21 cellular contexts compared by ENCODE assay signal in genomic region chr5:73094415-73094814, GRCh38. TPM values are rescaled to one million over a fixed set of nuclear protein-coding genes. Genes with fewer than 3 reads are reported as not detected.
DNase-seq lines count a peak whose midpoint lies in the region; ATAC-seq, FAIRE-seq and TF ChIP-seq lines count a peak whose summit lies in the region.
"Had no signal": no experiment of that assay in that cellular context is flagged by ENCODE, and none has a peak within 500 bp of the region (broad histone marks: within the 10 kb centered on the region; RNA-seq: fewer than 3 reads in every experiment).

No MANE protein-coding gene starts in this region.

- TF ChIP-seq CTCF in OCI-LY3 (IDR thresholded peaks at IDR 0.05; ENCODE audit: low read depth, low read length) (no peak), keratinocyte (optimal IDR thresholded peaks at IDR 0.05 in 1 of 3, IDR thresholded peaks at IDR 0.05 in 1 of 3, conservative IDR thresholded peaks at IDR 0.05 in 1 of 3; ENCODE audit: extremely low read depth in 1 of 3, insufficient read depth in 2 of 3, low read length in 3 of 3) (no peak)

- peaks cover 0 to 4% of the 10 kb centered on the region in 2 donors for H3K9me3 Mint-ChIP-seq in activated naive CD4-positive, alpha-beta T cell treated with anti-CD3 and anti-CD28 coated beads, Interleukin-2, amount 50 U/mL, for 72 hours
- peaks cover 0 to 6% of the 10 kb centered on the region in 2 donors for H3K9me3 Mint-ChIP-seq in stimulated activated naive CD8-positive, alpha-beta T cell treated with anti-CD3 and anti-CD28 coated beads, Interleukin-15, amount 100 ng/mL, for 72 hours

- H2AFZ ChIP-seq in OCI-LY3 (ENCODE audit: low read depth, low read length), result no peak overlapping the region
- no peak overlapping the region for H2AFZ ChIP-seq in keratinocyte (ENCODE audit: control insufficient read depth, low read length)

- H3K36me3 ChIP-seq in OCI-LY3 (replicated peaks; ENCODE audit: low read depth, low read length), result peaks cover 21% of the 10 kb centered on the region
- H3K36me3 ChIP-seq in keratinocyte (ENCODE audit: control insufficient read depth in 2 of 2, extremely low read depth in 1 of 2, insufficient read depth in 2 of 2, low read length in 2 of 2), result no peaks in the 10 kb centered on the region
- H3K36me3 ChIP-seq: BE2C had no signal

- peak; percentile 57 for FAIRE-seq in keratinocyte (lab: Jason Lieb, UNC)
- FAIRE-seq: A204.1 had no signal

- H3K4me1 Mint-ChIP-seq in stimulated activated naive CD8-positive, alpha-beta T cell treated with anti-CD3 and anti-CD28 coated beads, Interleukin-15, amount 100 ng/mL, for 72 hours, result no peaks in the 10 kb centered on the region
- H3K4me1 Mint-ChIP-seq: CD4-positive, CD25-positive, alpha-beta regulatory T cell had no signal

- peak; percentile 72 to 80 for ATAC-seq in activated naive CD4-positive, alpha-beta T cell treated with anti-CD3 and anti-CD28 coated beads, Interleukin-2, amount 50 U/mL, for 72 hours
- ATAC-seq in stimulated activated naive CD8-positive, alpha-beta T cell treated with anti-CD3 and anti-CD28 coated beads, Interleukin-15, amount 100 ng/mL, for 72 hours, result peak; percentile 87
- ATAC-seq in GM21619 (IDR thresholded peaks at IDR 0.05; ENCODE audit: unreplicated experiment), result no peak
- ATAC-seq: Right ventricle myocardium inferior had no signal

- no peak overlapping the region for H3K4me3 Mint-ChIP-seq in stimulated activated naive CD8-positive, alpha-beta T cell treated with anti-CD3 and anti-CD28 coated beads, Interleukin-15, amount 100 ng/mL, for 72 hours
- H3K4me3 Mint-ChIP-seq: CD4-positive, CD25-positive, alpha-beta regulatory T cell had no signal

- H3K4me1 ChIP-seq in OCI-LY3 (ENCODE audit: low read length) (peaks cover 49% of the 10 kb centered on the region), keratinocyte (ENCODE audit: control insufficient read depth, extremely low read depth, insufficient read depth, low read length) (peaks cover 10% of the 10 kb centered on the region)
- H3K4me1 ChIP-seq: BE2C had no signal

- peaks cover 2% of the 10 kb centered on the region for H3K9me1 ChIP-seq in keratinocyte (ENCODE audit: control insufficient read depth, extremely low read depth, insufficient read depth, low read length)

- no peaks in the 10 kb centered on the region for H4K20me1 ChIP-seq in OCI-LY3 (ENCODE audit: insufficient read depth, low read length)
- no peaks in the 10 kb centered on the region for H4K20me1 ChIP-seq in keratinocyte (ENCODE audit: control insufficient read depth, extremely low read depth, insufficient read depth, low read length)

- H3K79me2 ChIP-seq in OCI-LY3 (ENCODE audit: low read length) (no peaks in the 10 kb centered on the region), keratinocyte (ENCODE audit: control insufficient read depth, insufficient read depth, low read length) (no peaks in the 10 kb centered on the region)

- peaks cover 16% of the 10 kb centered on the region; the same call in 1 of the 2 replicates for H3K9me3 ChIP-seq in OCI-LY3 (ENCODE audit: insufficient read depth, low read length)
- no peaks in the 10 kb centered on the region for H3K9me3 ChIP-seq in keratinocyte (ENCODE audit: control insufficient read depth, low read depth, low read length)
- H3K9me3 ChIP-seq: BE2C had no signal

- dilution Hi-C loops in keratinocyte (cut with MboI; ENCODE audit: extremely low pct_ligation_motif_present, low sequenced_read_pairs), result no loop called here

- H3K27ac ChIP-seq in OCI-LY3 (ENCODE audit: low read length), result peak overlapping the region; percentile 78
- H3K27ac ChIP-seq in keratinocyte (ENCODE audit: control insufficient read depth, insufficient read depth, low read length), result no peak overlapping the region
- H3K27ac ChIP-seq: KMS-11 had no signal

- H3K27me3 ChIP-seq in OCI-LY3 (ENCODE audit: low read depth, low read length), result no peaks in the 10 kb centered on the region
- H3K27me3 ChIP-seq in keratinocyte (ENCODE audit: control insufficient read depth, extremely low read depth, insufficient read depth, low read length), result no peaks in the 10 kb centered on the region

- H3K4me3 ChIP-seq in OCI-LY3 (ENCODE audit: low read length), result peak overlapping the region; percentile 50
- no peak overlapping the region for H3K4me3 ChIP-seq in keratinocyte (ENCODE audit: control insufficient read depth in 2 of 3, extremely low read depth in 1 of 3, insufficient read depth in 2 of 3, low read depth in 1 of 3, low read length in 3 of 3)

- no peak for DNase-seq in activated naive CD4-positive, alpha-beta T cell treated with anti-CD3 and anti-CD28 coated beads, Interleukin-2, amount 50 U/mL, for 72 hours (ENCODE audit: low spot score in 2 of 2)
- DNase-seq in activated naive CD4-positive, alpha-beta T cell treated with Interleukin-2 at 50 U/mL for 16 hours, result no peak
- DNase-seq in keratinocyte (ENCODE audit: low read depth, low spot score) (no peak), ACHN (no peak)
- DNase-seq in stimulated activated naive CD8-positive, alpha-beta T cell treated with anti-CD3 and anti-CD28 coated beads, Interleukin-15, amount 100 ng/mL, for 72 hours, result no peak
- DNase-seq: BE2C; CD4-positive, CD25-positive, alpha-beta regulatory T cell; DMS79; GOT3; NCI-H1105; NCI-H146; NCI-H2029; NCI-H345; NCI-H524; NCI-H774 had no signal

- in situ Hi-C loops in ACHN (cut with HindIII; ENCODE audit: low pct_ligation_motif_present, low pct_unique_long_range_greater_than_20kb, low sequenced_read_pairs), result no loop called here

- H3K9ac ChIP-seq in OCI-LY3 (ENCODE audit: low read length) (peak overlapping the region; percentile 22; the same call in 1 of the 2 replicates), keratinocyte (ENCODE audit: control insufficient read depth, extremely low read depth, insufficient read depth, low read length) (no peak overlapping the region)
- H3K9ac ChIP-seq: KMS-11 had no signal

- peak overlapping the region; percentile 82 for H3K4me2 ChIP-seq in OCI-LY3 (ENCODE audit: low read length)
- H3K4me2 ChIP-seq in keratinocyte (ENCODE audit: control insufficient read depth, extremely low read depth, insufficient read depth, low read depth, low read length), result peak overlapping the region; percentile 35
- H3K4me2 ChIP-seq: KMS-11 had no signal

- no peaks in the 10 kb centered on the region for H3K36me3 Mint-ChIP-seq in activated naive CD4-positive, alpha-beta T cell treated with anti-CD3 and anti-CD28 coated beads, Interleukin-2, amount 50 U/mL, for 72 hours
- H3K36me3 Mint-ChIP-seq: CD4-positive, CD25-positive, alpha-beta regulatory T cell had no signal

- peaks cover 31% of the 10 kb centered on the region for H3K27me3 Mint-ChIP-seq in stimulated activated naive CD8-positive, alpha-beta T cell treated with anti-CD3 and anti-CD28 coated beads, Interleukin-15, amount 100 ng/mL, for 72 hours

- no peak overlapping the region for H3K27ac Mint-ChIP-seq in activated naive CD4-positive, alpha-beta T cell treated with anti-CD3 and anti-CD28 coated beads, Interleukin-2, amount 50 U/mL, for 72 hours
- H3K27ac Mint-ChIP-seq in stimulated activated naive CD8-positive, alpha-beta T cell treated with anti-CD3 and anti-CD28 coated beads, Interleukin-15, amount 100 ng/mL, for 72 hours, result no peak overlapping the region
- H3K27ac Mint-ChIP-seq: CD4-positive, CD25-positive, alpha-beta regulatory T cell had no signal

RNA-seq across cellular contexts. Expression of gene TMEM171, which starts 26.0 kb away (rescaled TPM):
- total RNA-seq in activated naive CD4-positive, alpha-beta T cell treated with anti-CD3 and anti-CD28 coated beads, Interleukin-2, amount 50 U/mL, for 72 hours, result not detected
- 8.7 to 10.3 TPM (median 8.8 TPM) in 3 replicates for polyA plus RNA-seq in keratinocyte
- polyA plus RNA-seq in keratinocyte (2011; ENCODE audit: low read depth), result 0.35 TPM
- 6.6 and 7.1 TPM in 2 replicates for polyA plus RNA-seq in keratinocyte (2011; cell fraction: cytosol; rRNA removed)
- 12.9 and 14.1 TPM in 2 replicates for polyA plus RNA-seq in keratinocyte (2011; cell fraction: nucleus; rRNA removed)
- polyA plus RNA-seq in keratinocyte (2012; ENCODE audit: low replicate concordance), result 2.2 and 7.8 TPM in 2 replicates
- polyA minus RNA-seq in keratinocyte, result 4.2 to 6.0 TPM (median 5.6 TPM) in 3 replicates
- polyA minus RNA-seq in keratinocyte (2011; cell fraction: cytosol; rRNA and poly(A)+ RNA removed), result 6.9 TPM
- polyA minus RNA-seq in keratinocyte (2011; cell fraction: nucleus; rRNA and poly(A)+ RNA removed), result 5.2 and 7.9 TPM in 2 replicates
- total RNA-seq: CD4-positive, CD25-positive, alpha-beta regulatory T cell; OCI-LY7; Right ventricle myocardium inferior had no signal
- polyA plus RNA-seq: CD4-positive, CD25-positive, alpha-beta regulatory T cell had no signal
